11 cellular contexts compared by ENCODE assay signal in the genomic region with DNA sequence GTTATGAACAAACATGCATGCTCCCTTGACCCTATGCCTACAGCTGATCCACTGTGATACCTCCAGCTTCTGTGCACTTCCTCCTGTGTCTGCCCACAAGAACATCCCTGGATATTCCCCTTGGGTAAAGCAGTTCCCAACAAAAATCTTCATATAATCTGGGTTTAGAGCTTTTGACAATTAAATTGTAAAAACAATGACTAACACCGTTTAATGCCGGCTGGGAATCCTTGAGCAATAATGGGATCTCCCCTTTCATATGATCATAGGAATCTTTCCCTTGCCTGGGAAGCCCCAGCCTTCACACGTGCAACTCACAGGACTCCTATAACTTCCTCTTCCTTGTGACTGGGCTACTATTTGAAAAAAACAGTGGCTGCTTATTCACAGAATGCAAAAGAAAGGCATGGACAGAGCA. TPM values are rescaled to one million over a fixed set of nuclear protein-coding genes. Genes with fewer than 3 reads are reported as not detected.
DNase-seq lines count a peak whose midpoint lies in the region; ATAC-seq and TF ChIP-seq lines count a peak whose summit lies in the region.
"Had no signal": no experiment of that assay in that cellular context is flagged by ENCODE, and none has a peak within 500 bp of the region (broad histone marks: within the 10 kb centered on the region; RNA-seq: fewer than 3 reads in every experiment).

No MANE protein-coding gene starts in this region.

- intact Hi-C loops in mammary epithelial cell (cut with micrococcal nuclease) (no loop called here), left colon (cut with DNase I, micrococcal nuclease) (no loop called here), sigmoid colon (cut with DNase I) (no loop called here)

- no peak overlapping the region for H2AFZ ChIP-seq in mammary epithelial cell (ENCODE audit: low read depth, low read length)

- TF ChIP-seq POLR2A in sigmoid colon (IDR thresholded peaks at IDR 0.05) = no peak

- H3K27ac ChIP-seq in AG04450 (ENCODE audit: low read depth, low read length) (peak overlapping the region; percentile 2), mammary epithelial cell (ENCODE audit: insufficient read depth, low read depth, low read length) (peak overlapping the region; percentile 34), sigmoid colon (no peak overlapping the region)

- H3K9me3 ChIP-seq in AG04450 (ENCODE audit: control insufficient read depth, insufficient read depth, low read length) (no peaks in the 10 kb centered on the region), mammary epithelial cell (replicated peaks; ENCODE audit: insufficient read depth, low read length) (no peaks in the 10 kb centered on the region), sigmoid colon (no peaks in the 10 kb centered on the region)

- POLR2A ChIA-PET in AG04450 (lab: Yijun Ruan, JAX) = interaction anchor here (0.9 kb wide), 1 partner anchor 9 kb away, joined by 3 read pairs; no protein-coding TSS in a partner anchor

- no TSS peak for BruUV-seq in mammary epithelial cell (replicated peaks; lab: Mats Ljungman, UMichigan)

- H4K20me1 ChIP-seq in mammary epithelial cell (ENCODE audit: insufficient read depth, low read length) = no peaks in the 10 kb centered on the region

- peak overlapping the region; percentile 6 for H3K9ac ChIP-seq in mammary epithelial cell (ENCODE audit: insufficient read depth, low read length)

- TF ChIP-seq CTCF in AG04450 (IDR thresholded peaks at IDR 0.05; ENCODE audit: low read depth, low read length) = no peak
- TF ChIP-seq CTCF in mammary epithelial cell (conservative IDR thresholded peaks at IDR 0.05 in 1 of 2, IDR thresholded peaks at IDR 0.05 in 1 of 2; ENCODE audit: extremely low read depth in 1 of 2, insufficient read depth in 1 of 2, low read depth in 1 of 2, low read length in 2 of 2) = no peak
- no peak for TF ChIP-seq CTCF in sigmoid colon (IDR thresholded peaks at IDR 0.05)

- CTCF ChIA-PET in AG04450 (lab: Charles Lee) (no interaction called here), mammary epithelial cell (lab: Charles Lee; ENCODE audit: low non-redundant PET) (no interaction called here)

- in situ Hi-C loops in mammary epithelial cell (cut with MboI; ENCODE audit: low sequenced_read_pairs in 2 of 2) = no loop called here

- H3K79me2 ChIP-seq in mammary epithelial cell (ENCODE audit: insufficient read depth, low read length) = no peaks in the 10 kb centered on the region

- H3K4me2 ChIP-seq in mammary epithelial cell (ENCODE audit: insufficient read depth, low read depth, low read length) = peak overlapping the region; percentile 15

- no peak for TF ChIP-seq EP300 in sigmoid colon (IDR thresholded peaks at IDR 0.05)

- ATAC-seq in left colon = peak; percentile 80
- no peak for ATAC-seq in GM21515 (IDR thresholded peaks at IDR 0.05; ENCODE audit: unreplicated experiment)
- no peak for ATAC-seq in HG03521 (IDR thresholded peaks at IDR 0.05; ENCODE audit: unreplicated experiment)

- no peak overlapping the region for H3K4me3 ChIP-seq in AG04450 (ENCODE audit: low read depth, low read length)
- H3K4me3 ChIP-seq in mammary epithelial cell (replicated peaks in 1 of 3; ENCODE audit: insufficient read depth in 1 of 3, low read depth in 2 of 3, low read length in 3 of 3) = no peak overlapping the region
- H3K4me3 ChIP-seq in sigmoid colon = no peak overlapping the region

- 9% methylated on average over 3 of the region's 3 CpGs for WGBS in mammary epithelial cell (ENCODE audit: low coverage, missing lambda C conversion rate)
- 7 to 30% methylated on average over 3 of the region's 3 CpGs for WGBS in sigmoid colon, 2 donors

- DNase-seq in AG04450 (ENCODE audit: low read depth, low spot score) = peak; percentile 63
- peak; percentile 52 to 61 for DNase-seq in Kasumi-1 (lab: John Stamatoyannopoulos, UW)
- DNase-seq in mammary epithelial cell = peak; percentile 94
- DNase-seq in left colon = peak in 1 of 2 donors; percentile 66
- DNase-seq in amniotic stem cell (lab: John Stamatoyannopoulos, UW) = no peak
- no peak for DNase-seq in sigmoid colon
- DNase-seq: islet precursor cell; NCI-H510A; stimulated activated naive CD4-positive, alpha-beta T cell treated with Interleukin-2 at 50 U/mL for 16 hours had no signal

- H3K36me3 ChIP-seq in mammary epithelial cell (ENCODE audit: insufficient read depth, low read length) (no peaks in the 10 kb centered on the region), sigmoid colon (no peaks in the 10 kb centered on the region)

- H3K4me1 ChIP-seq in mammary epithelial cell (ENCODE audit: insufficient read depth, low read length) (peaks cover 37% of the 10 kb centered on the region), sigmoid colon (peaks cover 0 to 9% (median 3%) of the 10 kb centered on the region in 4 donors)

- dilution Hi-C loops in mammary epithelial cell (cut with HindIII; ENCODE audit: low sequenced_read_pairs) = no loop called here

- H3K27me3 ChIP-seq in AG04450 (ENCODE audit: control insufficient read depth, insufficient read depth, low read length) = no peaks in the 10 kb centered on the region
- no peaks in the 10 kb centered on the region for H3K27me3 ChIP-seq in mammary epithelial cell (ENCODE audit: insufficient read depth, low read length)
- no peaks in the 10 kb centered on the region for H3K27me3 ChIP-seq in sigmoid colon

RNA-seq across cellular contexts. Expression of a gene that starts 6.3 kb away (rescaled TPM):
- polyA plus RNA-seq in AG04450 (2011; rRNA removed) = 9.3 and 10.9 TPM in 2 replicates
- polyA minus RNA-seq in AG04450 (2011; rRNA and poly(A)+ RNA removed) = 14.1 and 16.1 TPM in 2 replicates
- total RNA-seq in mammary epithelial cell = 10 to 100 TPM; 16.0 to 26.9 TPM
- polyA plus RNA-seq in mammary epithelial cell = 14.0 TPM
- polyA minus RNA-seq in mammary epithelial cell = 22.2 TPM
- total RNA-seq in left colon = 10 to 100 TPM; 17.8 to 20.4 TPM
- 10 to 100 TPM; 16.4 to 21.7 (median 18.8) TPM for total RNA-seq in sigmoid colon
- polyA plus RNA-seq in sigmoid colon = 1 to 10 TPM; 1.8 to 3.9 (median 3.7) TPM

Comparison
In these comparisons a context has a peak if more than half of its experiments do, and no peak if none do; other contexts are left out.
1. DNase-seq: peak in AG04450 (single experiment), Kasumi-1 (2 of 2) and mammary epithelial cell (single experiment); none in amniotic stem cell (single experiment) and sigmoid colon (single experiment).
2. H3K27ac ChIP-seq: peak in AG04450 (single experiment) and mammary epithelial cell (single experiment); none in sigmoid colon (0 of 4).